8 cellular contexts compared by ENCODE assay signal in the genomic region with DNA sequence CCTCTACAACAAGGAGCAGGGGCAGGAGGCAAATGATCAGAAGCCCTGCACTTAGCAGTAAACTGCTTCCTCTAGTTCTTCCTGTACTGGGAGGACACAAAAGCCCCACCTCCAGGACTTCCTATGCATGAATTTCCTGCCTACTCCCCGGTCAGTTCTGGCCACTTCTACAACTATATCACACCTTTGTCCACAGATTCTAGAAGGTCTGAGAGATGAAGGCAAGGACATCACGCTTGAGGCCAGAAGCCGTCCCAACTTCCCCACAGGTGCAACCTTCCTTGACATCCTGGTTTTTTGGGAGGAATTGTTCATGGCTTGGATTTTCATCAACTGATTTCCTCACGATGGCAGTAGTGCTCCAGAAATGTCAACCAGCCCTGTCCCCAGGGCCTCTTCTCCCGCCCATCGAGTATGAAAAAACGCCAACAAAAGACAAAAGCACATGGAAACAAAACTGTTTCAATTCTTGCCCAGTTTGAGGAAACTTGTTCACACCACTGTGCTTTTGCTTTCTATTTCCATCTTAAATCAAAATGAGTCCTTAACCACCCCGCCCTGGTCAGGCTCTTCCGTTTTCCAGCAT.
DNase-seq lines count a peak whose midpoint lies in the region; ATAC-seq and TF ChIP-seq lines count a peak whose summit lies in the region.

No MANE protein-coding gene starts in this region.

- intact Hi-C loops in PC-3 (cut with micrococcal nuclease) = loop anchor here (1.0 to 2.0 kb wide), 2 partner anchors 13 to 64 kb away; no protein-coding TSS in a partner anchor

- peak overlapping the region; percentile 45 for H3K9ac ChIP-seq in PC-3 (ENCODE audit: low read length)

- H2AFZ ChIP-seq in PC-3 (ENCODE audit: low read length) = peak overlapping the region; percentile 70

- BruUV-seq in PC-3 (replicated peaks; lab: Mats Ljungman, UMichigan) = no TSS peak

- CTCF ChIA-PET in PC-3 (lab: Charles Lee) = interaction anchor here (0.6 kb wide), 1 partner anchor 1854 kb away, joined by 3 read pairs; no protein-coding TSS in a partner anchor

- H3F3A ChIP-seq in PC-3 (ENCODE audit: low read length, unreplicated experiment) = no peaks in the 10 kb centered on the region

- H3K4me1 ChIP-seq in PC-3 (ENCODE audit: insufficient read depth, low read length) = peaks cover 9% of the 10 kb centered on the region; the same call in 1 of the 2 replicates

- peak overlapping the region; percentile 36 for H3K27ac ChIP-seq in PC-3 (ENCODE audit: low read length)

- peak overlapping the region; percentile 78 for H3K4me2 ChIP-seq in PC-3 (ENCODE audit: low read length)

- no peaks in the 10 kb centered on the region for H3K79me2 ChIP-seq in PC-3 (ENCODE audit: low read length)

- H3K9me3 ChIP-seq in PC-3 (ENCODE audit: low read length) = no peaks in the 10 kb centered on the region

- no peaks in the 10 kb centered on the region for H3K27me3 ChIP-seq in PC-3 (ENCODE audit: low read length)

- DNase-seq in EH (ENCODE audit: low read depth) (peak; percentile 3), GOT3 (lab: John Stamatoyannopoulos, UW) (peak; percentile 8), PC-3 (peak; percentile 83), hepatic stellate cell (ENCODE audit: low spot score) (peak; percentile 48), NCI-H2227 treated with DMSO at 0.1 percent for 48 hours (lab: John Stamatoyannopoulos, UW) (no peak)
- DNase-seq in activated naive CD4-positive, alpha-beta T cell treated with anti-CD3 and anti-CD28 coated beads, Interleukin-2, amount 50 U/mL, for 16 hours = peak; percentile 64
- DNase-seq in stimulated activated CD4-positive, alpha-beta T cell treated with anti-CD3 and anti-CD28 coated beads, Interleukin-4, amount 100 ng/mL, for 1 hour = peak; percentile 47

- no peaks in the 10 kb centered on the region for H4K20me1 ChIP-seq in PC-3 (ENCODE audit: low read length)

- POLR2A ChIA-PET in PC-3 (lab: Charles Lee; ENCODE audit: unreplicated experiment) = no interaction called here

- TF ChIP-seq CTCF in PC-3 (conservative IDR thresholded peaks at IDR 0.05; ENCODE audit: low read depth, low read length) = peak; percentile 71

- H3K4me3 ChIP-seq in PC-3 (ENCODE audit: low read length) = peak overlapping the region; percentile 44

- ATAC-seq in PC-3 = peak; percentile 57
- no peak for ATAC-seq in GM19397 (IDR thresholded peaks at IDR 0.05; ENCODE audit: unreplicated experiment)

- H3K9me2 ChIP-seq in PC-3 (replicated peaks; ENCODE audit: low read length) = no peaks in the 10 kb centered on the region

- H3K36me3 ChIP-seq in PC-3 (ENCODE audit: low read depth, low read length) = no peaks in the 10 kb centered on the region
